Comparison of ENCODE assay signal across 23 cellular contexts in genomic region chr4:92421920-92422319, GRCh38.
DNase-seq lines count a peak whose midpoint lies in the region; ATAC-seq and TF ChIP-seq lines count a peak whose summit lies in the region.
"Had no signal": no experiment of that assay in that cellular context is flagged by ENCODE, and none has a peak within 500 bp of the region (broad histone marks: within the 10 kb centered on the region; RNA-seq: fewer than 3 reads in every experiment).

No MANE protein-coding gene starts in this region.

- no peaks in the 10 kb centered on the region for H3K36me3 ChIP-seq in uterus
- H3K36me3 ChIP-seq: gastroesophageal sphincter, ovary had no signal

- H3K9me3 ChIP-seq in uterus: no peaks in the 10 kb centered on the region
- H3K9me3 ChIP-seq: gastroesophageal sphincter, ovary had no signal

- no peak overlapping the region for H3K27ac ChIP-seq in uterus
- H3K27ac ChIP-seq: coronary artery, epithelial cell of prostate, gastroesophageal sphincter, GM23248, HL-60, ovary, PC-9, SK-N-MC had no signal

- no peak for TF ChIP-seq CTCF in uterus (IDR thresholded peaks at IDR 0.05)

- TF ChIP-seq POLR2A in uterus (IDR thresholded peaks at IDR 0.05): no peak

- ATAC-seq in GM18907 (IDR thresholded peaks at IDR 0.05; ENCODE audit: unreplicated experiment) (peak; percentile 83), HG02571 (IDR thresholded peaks at IDR 0.05; ENCODE audit: unreplicated experiment) (peak; percentile 81), HG03039 (IDR thresholded peaks at IDR 0.05; ENCODE audit: unreplicated experiment) (peak; percentile 98), HG03565 (IDR thresholded peaks at IDR 0.05; ENCODE audit: unreplicated experiment) (peak; percentile 91), HG03135 (IDR thresholded peaks at IDR 0.05; ENCODE audit: unreplicated experiment) (no peak)
- ATAC-seq: activated CD4-positive, alpha-beta T cell treated with anti-CD3 and anti-CD28 coated beads for 36 hours; gastroesophageal sphincter; left ventricle myocardium superior had no signal

- intact Hi-C loops in uterus (cut with DNase I; ENCODE audit: low total_unique reads): no loop called here

- H3K4me3 ChIP-seq in uterus: no peak overlapping the region
- H3K4me3 ChIP-seq: coronary artery, gastroesophageal sphincter, GM23248, ovary, PC-9, SK-N-MC had no signal

- no peaks in the 10 kb centered on the region for H3K27me3 ChIP-seq in uterus
- H3K27me3 ChIP-seq: gastroesophageal sphincter, ovary had no signal

- no peaks in the 10 kb centered on the region for H3K4me1 ChIP-seq in uterus
- H3K4me1 ChIP-seq: gastroesophageal sphincter had no signal

- no peak for DNase-seq in RKO (ENCODE audit: low spot score)
- DNase-seq in NCI-H774 (lab: John Stamatoyannopoulos, UW): no peak
- no peak for DNase-seq in uterus
- DNase-seq: activated CD4-positive, alpha-beta T cell treated with anti-CD3 and anti-CD28 coated beads for 36 hours; activated naive CD4-positive, alpha-beta T cell treated with anti-CD3 and anti-CD28 coated beads, Interleukin-2, amount 10 ng/mL, durations not matched to agents 7 days and 5 days; GM23248; left ventricle myocardium superior; NCI-H1048; NCI-H2081 treated with DMSO at 0.1 percent for 48 hours; NCI-H526 treated with DMSO at 0.1 percent for 48 hours; ovary; PC-9; T1000 had no signal
